ENCODE assay signal across 8 cellular contexts in genomic region chr2:75711590-75711989, GRCh38. TPM values are rescaled to one million over a fixed set of nuclear protein-coding genes. Genes with fewer than 3 reads are reported as not detected.
DNase-seq lines count a peak whose midpoint lies in the region; ATAC-seq and TF ChIP-seq lines count a peak whose summit lies in the region.
"Not testable (repeated sequence)": the region's sequence is repeated elsewhere in the genome, so short reads cannot be mapped to it uniquely, and the experiment has no call there.

No MANE protein-coding gene starts in this region.

- H2AFZ ChIP-seq in Loucy (ENCODE audit: low read length), result 0 out of 2 replicates have a peak overlapping the region, but pooled peaks have one; percentile 70
- not testable (repeated sequence) for H2AFZ ChIP-seq in neural progenitor cell (replicated peaks)

- H3K9ac ChIP-seq in ES-I3 (ENCODE audit: low read depth, low read length), result peak overlapping the region; percentile 94; the same call in 1 of the 2 replicates
- H3K9ac ChIP-seq in Loucy (ENCODE audit: low read depth, low read length, poor library complexity, severe bottlenecking); neural progenitor cell: not testable (repeated sequence)

- H4K20me1 ChIP-seq in Loucy (ENCODE audit: insufficient read depth, low read length, poor library complexity, severe bottlenecking); neural progenitor cell (ENCODE audit: low read depth): not testable (repeated sequence)

- 98% methylated on average over 31 of the region's 31 CpGs for WGBS in right cardiac atrium

- H3F3A ChIP-seq in Loucy (ENCODE audit: low read depth), result not testable (repeated sequence)
- H3F3A ChIP-seq in neural progenitor cell (ENCODE audit: low read depth), result peaks cover 21% of the 10 kb centered on the region

- peak overlapping the region; percentile 60; the same call in 1 of the 2 replicates for H3K4me3 Mint-ChIP-seq in WTC11
- peak overlapping the region; percentile 91 for H3K4me3 Mint-ChIP-seq in activated naive CD4-positive, alpha-beta T cell treated with anti-CD3 and anti-CD28 coated beads for 36 hours
- H3K4me3 Mint-ChIP-seq in chondrocyte (ENCODE audit: unreplicated experiment), result peak overlapping the region; percentile 78
- H3K4me3 Mint-ChIP-seq in neural progenitor cell, result not testable (repeated sequence)

- H3K27me3 ChIP-seq in Loucy (ENCODE audit: insufficient read depth, low read length, poor library complexity, severe bottlenecking); right cardiac atrium (ENCODE audit: control insufficient read depth, insufficient read depth); neural progenitor cell; uterus: not testable (repeated sequence)

- TF ChIP-seq POLR2A in uterus (IDR thresholded peaks at IDR 0.05), result not testable (repeated sequence)

- H3K9me3 ChIP-seq in ES-I3 (ENCODE audit: control insufficient read depth, insufficient read depth, low read length); Loucy (ENCODE audit: insufficient read depth, low read depth, low read length); right cardiac atrium (ENCODE audit: control insufficient read depth, low read length); neural progenitor cell (ENCODE audit: low read depth); uterus: not testable (repeated sequence)

- H3K4me1 Mint-ChIP-seq in WTC11 (peaks cover 16% of the 10 kb centered on the region), chondrocyte (ENCODE audit: low read depth) (peaks cover 18% of the 10 kb centered on the region), neural progenitor cell (peaks cover 16% of the 10 kb centered on the region)
- H3K4me1 Mint-ChIP-seq in activated naive CD4-positive, alpha-beta T cell treated with anti-CD3 and anti-CD28 coated beads for 36 hours (ENCODE audit: low read depth), result peaks cover 21% of the 10 kb centered on the region

- not testable (repeated sequence) for H3K27ac Mint-ChIP-seq in WTC11; chondrocyte (ENCODE audit: unreplicated experiment); neural progenitor cell
- peak overlapping the region; percentile 97 for H3K27ac Mint-ChIP-seq in activated naive CD4-positive, alpha-beta T cell treated with anti-CD3 and anti-CD28 coated beads for 36 hours

- H3K36me3 Mint-ChIP-seq in WTC11; activated naive CD4-positive, alpha-beta T cell treated with anti-CD3 and anti-CD28 coated beads for 36 hours (ENCODE audit: low read depth); chondrocyte (ENCODE audit: low read depth); neural progenitor cell: not testable (repeated sequence)

- not testable (repeated sequence) for H3K36me3 ChIP-seq in ES-I3 (ENCODE audit: insufficient read depth, low read length); Loucy (ENCODE audit: insufficient read depth, low read length); neural progenitor cell; uterus

- POLR2A ChIA-PET in WTC11 (lab: Charles Lee), result not testable (repeated sequence)

- H3K79me2 ChIP-seq in Loucy (ENCODE audit: insufficient read depth, low read length) (peaks cover 10% of the 10 kb centered on the region; the same call in 1 of the 2 replicates), neural progenitor cell (ENCODE audit: low read depth) (peaks cover 30% of the 10 kb centered on the region)

- TF ChIP-seq CTCF in Loucy (conservative IDR thresholded peaks at IDR 0.05; ENCODE audit: low read length); WTC11 (IDR thresholded peaks at IDR 0.05); chondrocyte (IDR thresholded peaks at IDR 0.05); neural progenitor cell (IDR thresholded peaks at IDR 0.05); uterus (IDR thresholded peaks at IDR 0.05): not testable (repeated sequence)

- not testable (repeated sequence) for H3K27me3 Mint-ChIP-seq in WTC11 (ENCODE audit: low read depth); activated naive CD4-positive, alpha-beta T cell treated with anti-CD3 and anti-CD28 coated beads for 36 hours (ENCODE audit: low read depth); chondrocyte (ENCODE audit: low read depth); neural progenitor cell (ENCODE audit: insufficient read depth, low read depth)

- H3K9me2 ChIP-seq in Loucy (replicated peaks; ENCODE audit: low read depth, low read length), result not testable (repeated sequence)

- CTCF ChIA-PET in WTC11 (lab: Charles Lee), result not testable (repeated sequence)
- CTCF ChIA-PET in activated naive CD4-positive, alpha-beta T cell treated with anti-CD3 and anti-CD28 coated beads for 36 hours (lab: Charles Lee), result interaction anchor here (1.1 kb wide), 1 partner anchor 70 kb away, joined by 4 read pairs; no protein-coding TSS in a partner anchor

- intact Hi-C loops in activated naive CD4-positive, alpha-beta T cell treated with anti-CD3 and anti-CD28 coated beads for 36 hours (cut with micrococcal nuclease), result loop anchor here (2.0 to 5.0 kb wide), 4 partner anchors 35 to 867 kb away; partner anchors contain the start of gene POLE4
- intact Hi-C loops in right cardiac atrium (cut with DNase I); uterus (cut with DNase I; ENCODE audit: low total_unique reads): not testable (repeated sequence)

- peak overlapping the region; percentile 91 for H3K4me2 ChIP-seq in Loucy (ENCODE audit: low read depth, low read length, poor library complexity, severe bottlenecking)
- peak overlapping the region; percentile 90 for H3K4me2 ChIP-seq in neural progenitor cell

- H3K4me3 ChIP-seq in Loucy (ENCODE audit: low read length, poor library complexity, severe bottlenecking) (peak overlapping the region; percentile 73), neural progenitor cell (peak overlapping the region; percentile 49)
- H3K4me3 ChIP-seq in right cardiac atrium (ENCODE audit: low read length); uterus: not testable (repeated sequence)

- ATAC-seq in WTC11, right cardiac atrium: not testable (repeated sequence)

- not testable (repeated sequence) for H3K4me1 ChIP-seq in ES-I3 (ENCODE audit: insufficient read depth, low read length); right cardiac atrium (ENCODE audit: control insufficient read depth, insufficient read depth, low read length); uterus
- H3K4me1 ChIP-seq in Loucy (ENCODE audit: insufficient read depth, low read length, poor library complexity, severe bottlenecking) (peaks cover 14% of the 10 kb centered on the region), neural progenitor cell (peaks cover 26% of the 10 kb centered on the region)

- H3K27ac ChIP-seq in right cardiac atrium (ENCODE audit: low read length); neural progenitor cell; uterus: not testable (repeated sequence)

- not testable (repeated sequence) for H3K9me3 Mint-ChIP-seq in WTC11; activated naive CD4-positive, alpha-beta T cell treated with anti-CD3 and anti-CD28 coated beads for 36 hours; chondrocyte (ENCODE audit: low read depth); neural progenitor cell

- DNase-seq in WTC11 (ENCODE audit: low spot score); activated naive CD4-positive, alpha-beta T cell treated with anti-CD3 and anti-CD28 coated beads for 36 hours; chondrocyte (ENCODE audit: low spot score); neural progenitor cell (ENCODE audit: low spot score): not testable (repeated sequence)
- DNase-seq in right cardiac atrium (peak; percentile 14 to 54 (median 49)), uterus (peak; percentile 15 to 16)

RNA-seq across cellular contexts. Expression of gene GCFC2, which starts 0.9 kb away (rescaled TPM):
- total RNA-seq in WTC11 (2021) (12.5 to 16.4 TPM (median 14.4 TPM) in 3 replicates), chondrocyte (9.2 to 15.0 TPM (median 10.7 TPM) in 3 replicates), right cardiac atrium (10 to 100 TPM in 2 of 4 donors, 1 to 10 TPM in 2; 8.3 to 16.1 (median 11.9) TPM), neural progenitor cell (ENCODE audit: low replicate concordance) (32.4 and 58.4 TPM in 2 replicates), uterus (10 to 100 TPM; 25.1 to 52.1 (median 43.0) TPM)
- total RNA-seq in activated naive CD4-positive, alpha-beta T cell treated with anti-CD3 and anti-CD28 coated beads for 36 hours, result 10 to 100 TPM; 30.5 to 36.4 TPM
- polyA plus RNA-seq in right cardiac atrium, result 7.5 TPM
